In genomic region chr11:71301046-71301857, GRCh38 we compare ENCODE assay signal across 24 cellular contexts. TPM values are rescaled to one million over a fixed set of nuclear protein-coding genes. Genes with fewer than 3 reads are reported as not detected.
DNase-seq lines count a peak whose midpoint lies in the region; ATAC-seq and TF ChIP-seq lines count a peak whose summit lies in the region.
"Had no signal": no experiment of that assay in that cellular context is flagged by ENCODE, and none has a peak within 500 bp of the region (broad histone marks: within the 10 kb centered on the region; RNA-seq: fewer than 3 reads in every experiment).

No MANE protein-coding gene starts in this region.

- POLR2A ChIA-PET in IMR-90 (lab: Charles Lee; ENCODE audit: unreplicated experiment), result no interaction called here

- peak overlapping the region; percentile 84 for H4K91ac ChIP-seq in IMR-90 (ENCODE audit: insufficient read depth, low read depth, low read length)

- H3K36me3 ChIP-seq in IMR-90 (ENCODE audit: control insufficient read depth, insufficient read depth, low read length), result no peaks in the 10 kb centered on the region

- CTCF ChIA-PET in IMR-90 (lab: Yijun Ruan, JAX), result no interaction called here

- no peaks in the 10 kb centered on the region for H4K20me1 ChIP-seq in IMR-90 (ENCODE audit: insufficient read depth, low read length)

- H2BK15ac ChIP-seq in IMR-90 (ENCODE audit: low read depth, low read length), result peak overlapping the region; percentile 85; the same call in 2 of the 3 replicates

- BruUV-seq in IMR-90 (replicated peaks; lab: Mats Ljungman, UMichigan), result no TSS peak

- H3K9ac ChIP-seq in IMR-90 (ENCODE audit: low read depth, low read length), result no peak overlapping the region
- H3K9ac ChIP-seq: KMS-11 had no signal

- no peak overlapping the region for H3K4me3 ChIP-seq in IMR-90 (ENCODE audit: insufficient read depth, low read depth, low read length)
- H3K4me3 ChIP-seq: testis had no signal

- H3K4me1 ChIP-seq in IMR-90 (ENCODE audit: control insufficient read depth, insufficient read depth, low read length), result peaks cover 32% of the 10 kb centered on the region
- H3K4me1 ChIP-seq: testis had no signal

- H3K27me3 ChIP-seq in IMR-90 (ENCODE audit: control insufficient read depth, insufficient read depth, low read length), result no peaks in the 10 kb centered on the region
- H3K27me3 ChIP-seq: testis had no signal

- DNase-seq in GM13976 (ENCODE audit: low spot score), result peak; percentile 9
- DNase-seq in IMR-90, result no peak
- peak; percentile 2 for DNase-seq in hepatic stellate cell (ENCODE audit: low spot score)
- DNase-seq in posterior vena cava (ENCODE audit: low spot score), result peak; percentile 70
- DNase-seq in glomerular visceral epithelial cell (ENCODE audit: extremely low spot score), result no peak
- no peak for DNase-seq in NCI-H748 (lab: John Stamatoyannopoulos, UW; ENCODE audit: unreplicated experiment)
- no peak for DNase-seq in NCI-H146 (lab: John Stamatoyannopoulos, UW)
- DNase-seq: activated T-cell treated with anti-CD3 and anti-CD28 coated beads, Interleukin-2, amount 50 U/mL, for 72 hours; dermis blood vessel endothelial cell; EL; GOT3; kidney glomerular epithelial cell; NCI-H1694 treated with DMSO at 0.1 percent for 48 hours; NCI-H2171 treated with DMSO at 0.1 percent for 48 hours; NCI-H526; occipital lobe; stimulated activated CD4-positive, alpha-beta T cell treated with anti-CD3 and anti-CD28 coated beads, Interleukin-4, amount 100 ng/mL, for 24 hours; stimulated activated naive B cell treated with anti-CD40 and anti-IgM and Interleukin-4, amounts not matched to agents 10 μg/mL and 1 μg/mL and 100 μg/mL, for 72 hours; testis had no signal

- intact Hi-C loops in IMR-90 (cut with micrococcal nuclease), result no loop called here
- intact Hi-C loops in posterior vena cava (cut with DNase I), result no loop called here

- H2BK20ac ChIP-seq in IMR-90 (ENCODE audit: low read depth, low read length), result peak overlapping the region; percentile 88

- peak overlapping the region in 1 of 2 experiments; percentile 28; a peak in 2 of 4 replicates for H4K8ac ChIP-seq in IMR-90 (ENCODE audit: low read depth in 2 of 2, low read length in 2 of 2)

- H3K14ac ChIP-seq in IMR-90 (replicated peaks; ENCODE audit: low read depth, low read length), result peak overlapping the region; percentile 62

- dilution Hi-C loops in IMR-90 (cut with HindIII; ENCODE audit: low sequenced_read_pairs, unreplicated experiment), result no loop called here

- peak overlapping the region; percentile 82 for H3K4ac ChIP-seq in IMR-90 (ENCODE audit: low read depth, low read length)

- peak overlapping the region; percentile 35 for H2BK5ac ChIP-seq in IMR-90 (ENCODE audit: low read depth, low read length, poor library complexity, severe bottlenecking)

- H3K27ac ChIP-seq in IMR-90 (ENCODE audit: insufficient read depth, low read length), result no peak overlapping the region
- H3K27ac ChIP-seq: C4-2B, KMS-11, testis had no signal

- H2AK9ac ChIP-seq in IMR-90 (replicated peaks; ENCODE audit: low read depth, low read length, poor library complexity), result peak overlapping the region; percentile 18

- no peak for TF ChIP-seq POLR2A in IMR-90 (IDR thresholded peaks at IDR 0.05; ENCODE audit: low read depth, low read length)

- no peak overlapping the region; the same call in 1 of the 2 replicates for H3K18ac ChIP-seq in IMR-90 (ENCODE audit: low read depth, low read length)

- peaks cover 14% of the 10 kb centered on the region for H3K9me1 ChIP-seq in IMR-90 (ENCODE audit: insufficient read depth, low read length)

- H3K23ac ChIP-seq in IMR-90 (ENCODE audit: low read depth, low read length), result no peak overlapping the region

- H2BK120ac ChIP-seq in IMR-90 (ENCODE audit: low read depth, low read length), result peak overlapping the region; percentile 95

- no peak for ATAC-seq in IMR-90 (ENCODE audit: low read depth)
- no peak for ATAC-seq in GM18520 (IDR thresholded peaks at IDR 0.05; ENCODE audit: unreplicated experiment)
- ATAC-seq: activated T-cell treated with anti-CD3 and anti-CD28 coated beads, Interleukin-2, amount 50 U/mL, for 72 hours; stimulated activated naive B cell treated with anti-CD40 and anti-IgM and Interleukin-4, amounts not matched to agents 10 μg/mL and 1 μg/mL and 100 μg/mL, for 72 hours had no signal

- H2AFZ ChIP-seq in IMR-90 (replicated peaks; ENCODE audit: low read length, poor library complexity), result peak overlapping the region; percentile 65

- H3K9me3 ChIP-seq in IMR-90 (ENCODE audit: control insufficient read depth, insufficient read depth, low read length), result no peaks in the 10 kb centered on the region
- H3K9me3 ChIP-seq: testis had no signal

- no peak for TF ChIP-seq CTCF in GM13976 (IDR thresholded peaks at IDR 0.05; ENCODE audit: borderline replicate concordance, control extremely low read depth, extremely low read depth, insufficient read depth, missing control alignments)
- no peak for TF ChIP-seq CTCF in IMR-90 (conservative IDR thresholded peaks at IDR 0.05; ENCODE audit: low read depth, low read length)

- no peaks in the 10 kb centered on the region for H3K79me1 ChIP-seq in IMR-90 (ENCODE audit: low read depth in 1 of 2, low read length in 2 of 2)

- in situ Hi-C loops in GM13976 (cut with MboI; ENCODE audit: low sequenced_read_pairs, unreplicated experiment) (no loop called here), IMR-90 (cut with MboI; ENCODE audit: low sequenced_read_pairs) (no loop called here)

- H3K4me2 ChIP-seq in IMR-90 (ENCODE audit: low read depth, low read length), result no peak overlapping the region
- H3K4me2 ChIP-seq: KMS-11 had no signal

- peak overlapping the region; percentile 21; the same call in 1 of the 2 replicates for H4K5ac ChIP-seq in IMR-90 (ENCODE audit: low read depth, low read length)

- no peak overlapping the region for H3K56ac ChIP-seq in IMR-90 (ENCODE audit: extremely low read depth, insufficient read depth, low read length)

- WGBS in IMR-90 (ENCODE audit: extremely low coverage in 2 of 2, insufficient read length in 1 of 2), 2 experiments, result 100% methylated on average over 4 of the region's 19 CpGs; no CpG with 5 or more reads in 1 of the 2 experiments

- no peak for TF ChIP-seq RAD21 in IMR-90 (IDR thresholded peaks at IDR 0.05; ENCODE audit: low read length)

- peak overlapping the region; percentile 88 for H2AK5ac ChIP-seq in IMR-90 (ENCODE audit: low read depth, low read length)

TF ChIP-seq in IMR-90, 13 proteins besides CTCF, POLR2A, EP300 and RAD21:
- TF ChIP-seq RCOR1 (IDR thresholded peaks at IDR 0.05; ENCODE audit: insufficient replicate concordance, low read length), result no peak
- no peak for TF ChIP-seq SMC3 (IDR thresholded peaks at IDR 0.05; ENCODE audit: low read depth, low read length)
- TF ChIP-seq MAZ (IDR thresholded peaks at IDR 0.05; ENCODE audit: borderline replicate concordance, low read depth, low read length), result no peak

RNA-seq across cellular contexts. Expression of gene SHANK2, which starts 48.9 kb away (rescaled TPM):
- total RNA-seq in IMR-90 (2012; rRNA removed) (0.83 and 1.6 TPM in 2 replicates), posterior vena cava (under 1 TPM; 0.51 to 0.67 TPM)
- polyA plus RNA-seq in IMR-90 (2012; rRNA removed), result 2.2 and 2.8 TPM in 2 replicates
- polyA plus RNA-seq in IMR-90 (2012; cell fraction: cytosol; rRNA removed), result 0.53 and 1.1 TPM in 2 replicates
- polyA plus RNA-seq in IMR-90 (2012; cell fraction: nucleus; rRNA removed; ENCODE audit: low replicate concordance), result 7.0 and 7.7 TPM in 2 replicates
- total RNA-seq: endothelial cell of umbilical vein; T-helper 1 cell treated with Interleukin-12 subunit alpha and Interleukin-12 subunit beta and Interleukin-4 antibody, amounts not matched to agents 30 ng/mL and 1 ng/mL, for 36 hours had no signal
- polyA plus RNA-seq: endothelial cell of umbilical vein had no signal

Comparison
In these comparisons a context has a peak if more than half of its experiments do, and no peak if none do; other contexts are left out.
1. DNase-seq: peak in GM13976 (single experiment), hepatic stellate cell (single experiment) and posterior vena cava (single experiment); none in IMR-90 (single experiment), glomerular visceral epithelial cell (single experiment), NCI-H748 (single experiment) and NCI-H146 (single experiment).